ENCODE assay signal across 1 cellular context in the genomic region with DNA sequence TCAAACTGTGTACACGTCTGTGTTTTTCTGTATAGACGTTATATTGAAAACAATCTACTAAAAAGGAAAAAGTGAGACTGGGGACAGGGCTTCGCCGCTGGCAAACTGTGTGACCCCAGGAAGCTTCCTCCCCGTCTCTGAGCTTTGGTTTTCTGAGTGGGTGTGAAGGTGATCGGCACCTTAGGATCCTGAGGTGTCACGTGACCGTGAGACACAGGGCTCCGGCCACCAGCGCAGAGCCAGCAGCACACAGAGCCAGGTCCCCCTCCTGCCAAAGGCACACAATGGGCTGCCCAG.
A peak's percentile ranks its signal among the peaks of the same experiment; 100 is the strongest.
TF ChIP-seq lines count a peak whose summit lies in the region.

No MANE protein-coding gene starts in this region.

TF ChIP-seq in WTC11, 78 proteins besides CTCF, POLR2A, EP300 and RAD21:
- TF ChIP-seq, protein P1, sequence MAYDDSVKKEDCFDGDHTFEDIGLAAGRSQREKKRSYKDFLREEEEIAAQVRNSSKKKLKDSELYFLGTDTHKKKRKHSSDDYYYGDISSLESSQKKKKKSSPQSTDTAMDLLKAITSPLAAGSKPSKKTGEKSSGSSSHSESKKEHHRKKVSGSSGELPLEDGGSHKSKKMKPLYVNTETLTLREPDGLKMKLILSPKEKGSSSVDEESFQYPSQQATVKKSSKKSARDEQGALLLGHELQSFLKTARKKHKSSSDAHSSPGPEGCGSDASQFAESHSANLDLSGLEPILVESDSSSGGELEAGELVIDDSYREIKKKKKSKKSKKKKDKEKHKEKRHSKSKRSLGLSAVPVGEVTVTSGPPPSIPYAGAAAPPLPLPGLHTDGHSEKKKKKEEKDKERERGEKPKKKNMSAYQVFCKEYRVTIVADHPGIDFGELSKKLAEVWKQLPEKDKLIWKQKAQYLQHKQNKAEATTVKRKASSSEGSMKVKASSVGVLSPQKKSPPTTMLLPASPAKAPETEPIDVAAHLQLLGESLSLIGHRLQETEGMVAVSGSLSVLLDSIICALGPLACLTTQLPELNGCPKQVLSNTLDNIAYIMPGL (CRISPR knock-in tag; IDR thresholded peaks at IDR 0.05), result no peak
- TF ChIP-seq, protein P2, sequence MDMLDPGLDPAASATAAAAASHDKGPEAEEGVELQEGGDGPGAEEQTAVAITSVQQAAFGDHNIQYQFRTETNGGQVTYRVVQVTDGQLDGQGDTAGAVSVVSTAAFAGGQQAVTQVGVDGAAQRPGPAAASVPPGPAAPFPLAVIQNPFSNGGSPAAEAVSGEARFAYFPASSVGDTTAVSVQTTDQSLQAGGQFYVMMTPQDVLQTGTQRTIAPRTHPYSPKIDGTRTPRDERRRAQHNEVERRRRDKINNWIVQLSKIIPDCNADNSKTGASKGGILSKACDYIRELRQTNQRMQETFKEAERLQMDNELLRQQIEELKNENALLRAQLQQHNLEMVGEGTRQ (CRISPR knock-in tag; IDR thresholded peaks at IDR 0.05), result peak; percentile 53; the same call in 1 of the 2 replicates
TF ChIP-seq in WTC11: peak in this region for 1.
